ENCODE assay signal across 1 cellular context in genomic region chr19:47020992-47021496, GRCh38.
A peak's percentile ranks its signal among the peaks of the same experiment; 100 is the strongest.
TF ChIP-seq lines count a peak whose summit lies in the region.

No MANE protein-coding gene starts in this region.

TF ChIP-seq in GM12878, 131 proteins besides CTCF, POLR2A, EP300 and RAD21 (continued from another document):
- no peak for TF ChIP-seq NKRF (conservative IDR thresholded peaks at IDR 0.05)
- no peak for TF ChIP-seq ETV6 (conservative IDR thresholded peaks at IDR 0.05 in 1 of 2, IDR thresholded peaks at IDR 0.05 in 1 of 2; ENCODE audit: borderline replicate concordance in 1 of 2, low read depth in 1 of 2)
- TF ChIP-seq REST (IDR thresholded peaks at IDR 0.05; ENCODE audit: low read depth, low read length): no peak
- no peak for TF ChIP-seq TARDBP (IDR thresholded peaks at IDR 0.05; ENCODE audit: borderline replicate concordance)
- TF ChIP-seq BCL11A (IDR thresholded peaks at IDR 0.05; ENCODE audit: low read depth, low read length): no peak
- peak; percentile 88 for TF ChIP-seq NR2F1 (conservative IDR thresholded peaks at IDR 0.05)
- TF ChIP-seq ATF2 (IDR thresholded peaks at IDR 0.05; ENCODE audit: low read length): no peak
- TF ChIP-seq BACH1 (IDR thresholded peaks at IDR 0.05; ENCODE audit: borderline replicate concordance): 0 out of 2 replicates have a peak, but pooled peaks have one; percentile 28
- no peak for TF ChIP-seq ASH2L (IDR thresholded peaks at IDR 0.05; ENCODE audit: borderline replicate concordance, low read depth)
- TF ChIP-seq MTA3 (IDR thresholded peaks at IDR 0.05; ENCODE audit: borderline replicate concordance, low read length): no peak
- TF ChIP-seq RB1 (IDR thresholded peaks at IDR 0.05; ENCODE audit: borderline replicate concordance): no peak
- no peak for TF ChIP-seq NFYA (IDR thresholded peaks at IDR 0.05; ENCODE audit: borderline replicate concordance, low read depth, low read length)
- peak; percentile 78 for TF ChIP-seq MEF2B (IDR thresholded peaks at IDR 0.05; ENCODE audit: partially characterized antibody, poor library complexity, severe bottlenecking)
- TF ChIP-seq ZBTB11 (CRISPR knock-in tag; IDR thresholded peaks at IDR 0.05): no peak
- TF ChIP-seq ZNF274 (IDR thresholded peaks at IDR 0.05; ENCODE audit: insufficient read depth, insufficient read length): no peak
- TF ChIP-seq PAX5 (IDR thresholded peaks at IDR 0.05; ENCODE audit: borderline replicate concordance, low read depth, low read length): no peak
- peak in 1 of 2 experiments; percentile 57; a peak in 2 of 3 replicates for TF ChIP-seq EGR1 (IDR thresholded peaks at IDR 0.05; ENCODE audit: borderline replicate concordance in 1 of 2, low read depth in 2 of 2, low read length in 2 of 2)
- TF ChIP-seq CEBPZ (IDR thresholded peaks at IDR 0.05; ENCODE audit: low read depth, low read length): no peak
- no peak for TF ChIP-seq ZNF207 (IDR thresholded peaks at IDR 0.05; ENCODE audit: borderline replicate concordance)
